In the genomic region with DNA sequence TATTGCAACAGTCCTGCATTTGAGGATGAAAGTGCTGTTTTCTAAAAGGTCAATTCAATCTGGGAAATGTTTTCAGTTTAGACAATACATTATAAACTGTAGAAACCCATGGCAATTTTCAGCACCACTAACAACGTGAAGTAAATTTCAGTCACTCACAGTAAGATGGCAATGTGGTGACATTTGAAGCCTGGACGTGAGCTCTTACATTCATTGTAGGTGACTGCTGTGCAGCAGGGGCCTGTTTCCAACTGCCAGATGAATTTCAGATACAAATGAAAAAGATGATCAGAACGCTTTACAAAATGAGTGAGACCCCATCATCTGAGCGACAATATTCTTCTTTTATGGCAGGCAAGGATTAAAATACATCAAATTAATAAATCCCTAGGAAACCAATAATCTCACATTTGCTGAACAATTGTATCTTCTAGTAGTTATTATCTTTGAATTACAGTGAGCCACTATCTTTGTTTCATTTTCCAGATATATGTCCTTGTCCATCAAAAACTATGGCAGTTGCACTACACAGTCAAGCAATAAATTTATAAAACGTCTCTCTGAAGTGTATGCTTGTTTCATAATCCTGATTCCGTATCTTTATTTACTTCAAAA, we compare ENCODE assay signal across 18 cellular contexts.
DNase-seq lines count a peak whose midpoint lies in the region; ATAC-seq and TF ChIP-seq lines count a peak whose summit lies in the region.
"Had no signal": no experiment of that assay in that cellular context is flagged by ENCODE, and none has a peak within 500 bp of the region (broad histone marks: within the 10 kb centered on the region; RNA-seq: fewer than 3 reads in every experiment).

No MANE protein-coding gene starts in this region.

- no peak overlapping the region for H3K4ac ChIP-seq in mesendoderm (ENCODE audit: low read depth, low read length)

- no peak overlapping the region for H2AFZ ChIP-seq in hepatocyte

- H3K36me3 ChIP-seq in mesendoderm (ENCODE audit: control insufficient read depth, insufficient read depth, low read length) (no peaks in the 10 kb centered on the region), Peyer's patch (no peaks in the 10 kb centered on the region), hepatocyte (replicated peaks; ENCODE audit: insufficient read depth, low read depth) (no peaks in the 10 kb centered on the region)
- H3K36me3 ChIP-seq: BLaER1 had no signal

- H3K9me3 Mint-ChIP-seq in WTC11: no peaks in the 10 kb centered on the region

- H3K27ac ChIP-seq in mesendoderm (ENCODE audit: low read depth, low read length) (no peak overlapping the region), Peyer's patch (no peak overlapping the region), hepatocyte (no peak overlapping the region)
- H3K27ac ChIP-seq: BLaER1 had no signal

- no peaks in the 10 kb centered on the region for H3K27me3 ChIP-seq in mesendoderm (ENCODE audit: insufficient read depth, low read length, poor library complexity)
- no peaks in the 10 kb centered on the region for H3K27me3 ChIP-seq in Peyer's patch
- H3K27me3 ChIP-seq in hepatocyte: no peaks in the 10 kb centered on the region
- H3K27me3 ChIP-seq: BLaER1 had no signal

- H3K4me1 Mint-ChIP-seq in WTC11: peaks cover 28% of the 10 kb centered on the region
- H3K4me1 Mint-ChIP-seq: CD4-positive, alpha-beta memory T cell had no signal

- no peaks in the 10 kb centered on the region for H4K20me1 ChIP-seq in hepatocyte (ENCODE audit: insufficient read depth, poor library complexity, severe bottlenecking)
- H4K20me1 ChIP-seq: BLaER1 had no signal

- no peak overlapping the region for H2BK5ac ChIP-seq in mesendoderm (ENCODE audit: low read length)

- no peak overlapping the region for H3K23ac ChIP-seq in mesendoderm (ENCODE audit: low read length)

- no peaks in the 10 kb centered on the region for H3K36me3 Mint-ChIP-seq in WTC11
- H3K36me3 Mint-ChIP-seq: CD4-positive, alpha-beta memory T cell had no signal

- H3K4me2 ChIP-seq in mesendoderm (ENCODE audit: low read length) (no peak overlapping the region), hepatocyte (no peak overlapping the region)
- H3K4me2 ChIP-seq: BLaER1 had no signal

- H3K4me3 ChIP-seq in mesendoderm (ENCODE audit: low read length) (no peak overlapping the region), Peyer's patch (no peak overlapping the region), hepatocyte (no peak overlapping the region)
- H3K4me3 ChIP-seq: BLaER1, GM12878 had no signal

- no peaks in the 10 kb centered on the region for H3K27me3 Mint-ChIP-seq in WTC11 (ENCODE audit: low read depth)
- H3K27me3 Mint-ChIP-seq: CD4-positive, alpha-beta memory T cell had no signal

- DNase-seq in G401 (ENCODE audit: low spot score): peak; percentile 68
- DNase-seq in NCI-H1092 treated with DMSO at 0.1 percent for 48 hours (lab: John Stamatoyannopoulos, UW): peak; percentile 6
- DNase-seq in WTC11 (ENCODE audit: low spot score): no peak
- DNase-seq in mesendoderm: peak; percentile 22
- no peak for DNase-seq in Peyer's patch
- no peak for DNase-seq in hepatocyte (ENCODE audit: low spot score)
- no peak for DNase-seq in stimulated activated naive CD4-positive, alpha-beta T cell treated with Interleukin-2 at 50 U/mL for 16 hours (lab: John Stamatoyannopoulos, UW)
- DNase-seq: Calu3; CD4-positive, alpha-beta memory T cell; GOT3; KBM-7; NCI-H187 treated with DMSO at 0.1 percent for 48 hours; NCI-H82; Right ventricle myocardium superior had no signal

- H2BK15ac ChIP-seq in mesendoderm (replicated peaks; ENCODE audit: low read depth): no peak overlapping the region

- TF ChIP-seq POLR2A in Peyer's patch (IDR thresholded peaks at IDR 0.05): no peak

- H4K5ac ChIP-seq in mesendoderm (ENCODE audit: low read length): no peak overlapping the region

- no peak overlapping the region for H4K8ac ChIP-seq in mesendoderm (ENCODE audit: low read depth, low read length)

- POLR2A ChIA-PET in WTC11 (lab: Charles Lee): no interaction called here

- H3K79me1 ChIP-seq in mesendoderm (ENCODE audit: low read length): no peaks in the 10 kb centered on the region

- H2BK120ac ChIP-seq in mesendoderm (ENCODE audit: low read depth, low read length): no peak overlapping the region

- no peak overlapping the region for H3K9ac ChIP-seq in mesendoderm (ENCODE audit: low read length)
- H3K9ac ChIP-seq: BLaER1 had no signal

- H3K56ac ChIP-seq in mesendoderm (ENCODE audit: low read length): no peak overlapping the region

- H3K18ac ChIP-seq in mesendoderm (ENCODE audit: low read length): no peak overlapping the region

- in situ Hi-C loops in G401 (cut with HindIII; ENCODE audit: low sequenced_read_pairs): no loop called here

- H3K9me3 ChIP-seq in Peyer's patch (no peaks in the 10 kb centered on the region), hepatocyte (ENCODE audit: low read depth) (no peaks in the 10 kb centered on the region)
- H3K9me3 ChIP-seq: BLaER1 had no signal

- H3K4me3 Mint-ChIP-seq in WTC11: no peak overlapping the region
- H3K4me3 Mint-ChIP-seq: CD4-positive, alpha-beta memory T cell had no signal

- H3K4me1 ChIP-seq in mesendoderm (ENCODE audit: control insufficient read depth, low read depth, low read length): no peaks in the 10 kb centered on the region
- H3K4me1 ChIP-seq in Peyer's patch: no peaks in the 10 kb centered on the region
- no peaks in the 10 kb centered on the region for H3K4me1 ChIP-seq in hepatocyte (ENCODE audit: insufficient read depth)
- H3K4me1 ChIP-seq: BLaER1 had no signal

- H2AK5ac ChIP-seq in mesendoderm (ENCODE audit: low read length): no peak overlapping the region

- CTCF ChIA-PET in WTC11 (lab: Charles Lee): interaction anchor here (1.0 kb wide), 1 partner anchor 400 kb away, joined by 4 read pairs; no protein-coding TSS in a partner anchor

- H3K79me2 ChIP-seq in mesendoderm (ENCODE audit: control insufficient read depth, insufficient read depth, low read length): no peaks in the 10 kb centered on the region
- no peaks in the 10 kb centered on the region for H3K79me2 ChIP-seq in hepatocyte

- no peaks in the 10 kb centered on the region for H3K9me2 ChIP-seq in hepatocyte (replicated peaks; ENCODE audit: insufficient read depth)

- peak overlapping the region; percentile 49; the same call in 1 of the 2 replicates for H3K27ac Mint-ChIP-seq in WTC11
- H3K27ac Mint-ChIP-seq: CD4-positive, alpha-beta memory T cell had no signal

- no CpG with 5 or more reads among the region's 6 CpGs for WGBS in mesendoderm (ENCODE audit: extremely low coverage, insufficient coverage, low lambda C conversion rate)
- 53% methylated on average over 6 of the region's 6 CpGs for WGBS in hepatocyte (ENCODE audit: low lambda C conversion rate, missing lambda C conversion rate)

- ATAC-seq in WTC11 (peak; percentile 28; the same call in 1 of the 2 replicates), GM21825 (IDR thresholded peaks at IDR 0.05; ENCODE audit: unreplicated experiment) (no peak)
- ATAC-seq: GM12878, HepG2 had no signal

- TF ChIP-seq CTCF in WTC11 (IDR thresholded peaks at IDR 0.05) (no peak), Peyer's patch (IDR thresholded peaks at IDR 0.05) (no peak), hepatocyte (IDR thresholded peaks at IDR 0.05; ENCODE audit: poor library complexity) (no peak)

TF ChIP-seq in WTC11, 78 proteins besides CTCF, POLR2A, EP300 and RAD21 (continues in another document):
- TF ChIP-seq ZNF263 (CRISPR knock-in tag; IDR thresholded peaks at IDR 0.05; ENCODE audit: low read depth): no peak
- TF ChIP-seq, protein P1, sequence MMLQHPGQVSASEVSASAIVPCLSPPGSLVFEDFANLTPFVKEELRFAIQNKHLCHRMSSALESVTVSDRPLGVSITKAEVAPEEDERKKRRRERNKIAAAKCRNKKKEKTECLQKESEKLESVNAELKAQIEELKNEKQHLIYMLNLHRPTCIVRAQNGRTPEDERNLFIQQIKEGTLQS (CRISPR knock-in tag; conservative IDR thresholded peaks at IDR 0.05): no peak
- no peak for TF ChIP-seq ZNF416 (CRISPR knock-in tag; IDR thresholded peaks at IDR 0.05)
- TF ChIP-seq, protein P2, sequence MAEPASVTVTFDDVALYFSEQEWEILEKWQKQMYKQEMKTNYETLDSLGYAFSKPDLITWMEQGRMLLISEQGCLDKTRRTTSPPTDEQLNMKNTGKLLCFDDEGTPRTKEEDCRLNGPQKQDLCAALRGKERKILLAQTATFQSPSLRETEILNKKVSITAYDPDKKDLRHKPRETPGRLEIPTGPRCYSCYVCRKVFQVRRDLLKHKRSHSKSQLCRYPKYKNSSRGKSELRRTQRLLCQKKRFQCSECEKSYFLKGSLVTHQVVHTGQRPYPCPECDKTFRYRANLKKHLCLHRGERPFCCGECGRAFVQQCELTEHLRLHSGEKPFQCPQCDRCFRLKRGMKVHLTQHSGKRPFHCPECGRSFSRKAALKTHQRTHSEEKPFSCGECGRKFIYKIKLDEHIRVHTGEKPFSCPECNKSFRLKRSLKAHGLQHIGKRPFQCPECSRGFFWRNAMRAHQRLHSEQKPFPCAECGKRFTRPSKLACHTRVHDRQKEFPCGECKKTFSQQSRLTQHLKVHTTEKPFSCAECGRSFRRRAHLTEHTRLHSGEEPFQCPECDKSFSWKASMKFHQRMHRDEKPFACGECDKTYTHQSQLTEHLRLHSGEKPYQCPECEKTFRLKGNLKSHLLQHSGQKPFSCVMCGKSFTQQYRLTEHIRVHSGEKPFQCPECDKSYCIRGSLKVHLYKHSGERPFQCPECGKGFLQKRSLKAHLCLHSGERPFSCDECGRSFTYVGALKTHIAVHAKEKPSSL (CRISPR knock-in tag; conservative IDR thresholded peaks at IDR 0.05): no peak
- TF ChIP-seq, protein P3, sequence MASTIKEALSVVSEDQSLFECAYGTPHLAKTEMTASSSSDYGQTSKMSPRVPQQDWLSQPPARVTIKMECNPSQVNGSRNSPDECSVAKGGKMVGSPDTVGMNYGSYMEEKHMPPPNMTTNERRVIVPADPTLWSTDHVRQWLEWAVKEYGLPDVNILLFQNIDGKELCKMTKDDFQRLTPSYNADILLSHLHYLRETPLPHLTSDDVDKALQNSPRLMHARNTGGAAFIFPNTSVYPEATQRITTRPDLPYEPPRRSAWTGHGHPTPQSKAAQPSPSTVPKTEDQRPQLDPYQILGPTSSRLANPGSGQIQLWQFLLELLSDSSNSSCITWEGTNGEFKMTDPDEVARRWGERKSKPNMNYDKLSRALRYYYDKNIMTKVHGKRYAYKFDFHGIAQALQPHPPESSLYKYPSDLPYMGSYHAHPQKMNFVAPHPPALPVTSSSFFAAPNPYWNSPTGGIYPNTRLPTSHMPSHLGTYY (CRISPR knock-in tag; IDR thresholded peaks at IDR 0.05): no peak

Comparison
In these comparisons a context has a peak if more than half of its experiments do, and no peak if none do; other contexts are left out.
1. DNase-seq: peak in G401 (single experiment), NCI-H1092 treated with DMSO at 0.1 percent for 48 hours (single experiment) and mesendoderm (single experiment); none in WTC11 (single experiment), Peyer's patch (0 of 3), hepatocyte (single experiment) and stimulated activated naive CD4-positive, alpha-beta T cell treated with Interleukin-2 at 50 U/mL for 16 hours (single experiment).